In the genomic region with DNA sequence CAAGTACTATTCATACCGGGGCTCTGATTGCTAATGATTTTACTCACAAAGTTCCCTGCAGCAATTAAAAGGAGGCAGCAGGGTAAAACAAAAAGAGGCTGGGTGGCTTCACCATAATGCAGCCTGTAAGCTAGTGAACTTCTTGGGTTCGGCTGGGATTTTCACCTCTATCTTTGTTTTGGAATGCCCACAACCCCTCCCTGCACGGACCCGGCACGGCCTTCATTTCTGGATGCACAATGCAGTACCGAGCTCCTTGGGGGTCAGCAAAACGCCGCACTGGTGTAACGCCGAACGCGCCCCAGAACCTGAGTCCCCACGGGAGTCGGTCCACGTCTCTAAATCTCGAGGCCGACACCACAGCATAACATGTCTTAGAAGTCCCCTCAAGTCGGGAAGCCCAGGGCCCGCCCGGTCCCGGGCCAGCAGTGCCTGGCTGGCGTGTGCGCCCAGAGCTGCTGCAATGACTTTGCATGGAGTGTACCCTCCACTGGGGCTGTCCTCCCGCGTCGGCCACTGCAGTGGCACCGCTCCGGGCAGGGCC, we compare ENCODE assay signal across 8 cellular contexts. TPM values are rescaled to one million over a fixed set of nuclear protein-coding genes. Genes with fewer than 3 reads are reported as not detected.
DNase-seq lines count a peak whose midpoint lies in the region; ATAC-seq and TF ChIP-seq lines count a peak whose summit lies in the region.

No MANE protein-coding gene starts in this region.

- H3K4me1 ChIP-seq in HEK293 (ENCODE audit: control insufficient read depth, insufficient read depth, low read length), result peaks cover 12% of the 10 kb centered on the region
- H3K4me1 ChIP-seq in fibroblast of lung (ENCODE audit: control insufficient read depth, extremely low read depth, insufficient read depth, low read length), result peaks cover 14% of the 10 kb centered on the region

- H3K27me3 ChIP-seq in fibroblast of lung (ENCODE audit: control insufficient read depth, insufficient read depth, low read length), result no peaks in the 10 kb centered on the region

- no peaks in the 10 kb centered on the region for H4K20me1 ChIP-seq in fibroblast of lung (ENCODE audit: control insufficient read depth, extremely low read depth, insufficient read depth, low read length)

- H3K9ac ChIP-seq in fibroblast of lung (ENCODE audit: insufficient read depth, low read length), result peak overlapping the region; percentile 90

- H3K9me3 Mint-ChIP-seq in T-helper 1 cell treated with Interleukin-12 subunit alpha and Interleukin-12 subunit beta and Interleukin-4 antibody, amounts not matched to agents 30 μg/mL and 1 μg/mL, for 36 hours, result no peaks in the 10 kb centered on the region
- no peaks in the 10 kb centered on the region for H3K9me3 Mint-ChIP-seq in osteocyte (ENCODE audit: unreplicated experiment)

- no peak overlapping the region for H3K27ac Mint-ChIP-seq in T-helper 1 cell treated with Interleukin-12 subunit alpha and Interleukin-12 subunit beta and Interleukin-4 antibody, amounts not matched to agents 30 μg/mL and 1 μg/mL, for 36 hours
- H3K27ac Mint-ChIP-seq in osteocyte (ENCODE audit: unreplicated experiment), result peak overlapping the region; percentile 71

- H3K27ac ChIP-seq in HEK293 (ENCODE audit: extremely low read depth, low read depth, low read length) (peak overlapping the region; percentile 91; the same call in 1 of the 2 replicates), fibroblast of lung (ENCODE audit: insufficient read depth, low read length) (peak overlapping the region; percentile 63)

- no peak for TF ChIP-seq CTCF in HEK293 (tag by site-specific recombination; IDR thresholded peaks at IDR 0.05)
- no peak for TF ChIP-seq CTCF in fibroblast of lung (conservative IDR thresholded peaks at IDR 0.05 in 1 of 2, IDR thresholded peaks at IDR 0.05 in 1 of 2; ENCODE audit: low read depth in 1 of 2, low read length in 2 of 2)
- no peak for TF ChIP-seq CTCF in osteocyte (IDR thresholded peaks at IDR 0.05)

- H2AFZ ChIP-seq in fibroblast of lung (ENCODE audit: low read length), result no peak overlapping the region

- H3K4me2 ChIP-seq in fibroblast of lung (ENCODE audit: extremely low read depth, insufficient read depth, low read length), result peak overlapping the region; percentile 74

- CTCF ChIA-PET in HEK293 (lab: Yijun Ruan, JAX), result interaction anchor here (0.7 to 2.3 kb wide), 9 partner anchors 14 to 492 kb away, joined by 3 to 8 read pairs (median 3); no protein-coding TSS in a partner anchor

- H3K9me3 ChIP-seq in HEK293 (ENCODE audit: control insufficient read depth, insufficient read depth, low read depth, low read length) (no peaks in the 10 kb centered on the region), fibroblast of lung (ENCODE audit: control insufficient read depth, insufficient read depth, low read depth, low read length) (no peaks in the 10 kb centered on the region)

- DNase-seq in EH (ENCODE audit: low read depth) (peak; percentile 40), fibroblast of lung (ENCODE audit: low read depth in 2 of 2) (no peak), osteocyte (ENCODE audit: extremely low spot score, unreplicated experiment) (no peak), SIG-M5 (lab: John Stamatoyannopoulos, UW) (no peak), amniotic stem cell (lab: John Stamatoyannopoulos, UW) (no peak)

- POLR2A ChIA-PET in HEK293 (lab: Yijun Ruan, JAX), result interaction anchor here (0.7 to 1.2 kb wide), 4 partner anchors 35 to 105 kb away, joined by 3 to 4 read pairs (median 3); a partner anchor contains a TSS

- H3K4me3 Mint-ChIP-seq in T-helper 1 cell treated with Interleukin-12 subunit alpha and Interleukin-12 subunit beta and Interleukin-4 antibody, amounts not matched to agents 30 μg/mL and 1 μg/mL, for 36 hours, result peak overlapping the region; percentile 92
- peak overlapping the region; percentile 83 for H3K4me3 Mint-ChIP-seq in osteocyte (ENCODE audit: unreplicated experiment)

- H3K79me2 ChIP-seq in fibroblast of lung (ENCODE audit: control insufficient read depth, insufficient read depth, low read length), result peaks cover 31% of the 10 kb centered on the region

- H3K27me3 Mint-ChIP-seq in T-helper 1 cell treated with Interleukin-12 subunit alpha and Interleukin-12 subunit beta and Interleukin-4 antibody, amounts not matched to agents 30 μg/mL and 1 μg/mL, for 36 hours (ENCODE audit: low read depth), result peaks cover 4% of the 10 kb centered on the region
- H3K27me3 Mint-ChIP-seq in osteocyte (ENCODE audit: unreplicated experiment), result no peaks in the 10 kb centered on the region

- peaks cover 0 to 4% of the 10 kb centered on the region in 2 experiments; a peak in 1 of 3 replicates for H3K36me3 ChIP-seq in HEK293 (ENCODE audit: control insufficient read depth in 2 of 2, insufficient read depth in 1 of 2, low read length in 2 of 2)
- H3K36me3 ChIP-seq in fibroblast of lung (ENCODE audit: control insufficient read depth, insufficient read depth, low read length), result no peaks in the 10 kb centered on the region

- H3K36me3 Mint-ChIP-seq in T-helper 1 cell treated with Interleukin-12 subunit alpha and Interleukin-12 subunit beta and Interleukin-4 antibody, amounts not matched to agents 30 μg/mL and 1 μg/mL, for 36 hours (ENCODE audit: low read depth), result peaks cover 4% of the 10 kb centered on the region
- no peaks in the 10 kb centered on the region for H3K36me3 Mint-ChIP-seq in osteocyte (ENCODE audit: unreplicated experiment)

- ATAC-seq in HG03097 (IDR thresholded peaks at IDR 0.05; ENCODE audit: low FRiP score, unreplicated experiment), result no peak

- peaks cover 43% of the 10 kb centered on the region for H3K4me1 Mint-ChIP-seq in T-helper 1 cell treated with Interleukin-12 subunit alpha and Interleukin-12 subunit beta and Interleukin-4 antibody, amounts not matched to agents 30 μg/mL and 1 μg/mL, for 36 hours (ENCODE audit: low read depth)
- H3K4me1 Mint-ChIP-seq in osteocyte (ENCODE audit: unreplicated experiment), result peaks cover 38% of the 10 kb centered on the region

- peak overlapping the region; percentile 87 for H3K4me3 ChIP-seq in HEK293 (ENCODE audit: low read depth, low read length)
- peak overlapping the region; percentile 73 to 88 (median 80) for H3K4me3 ChIP-seq in fibroblast of lung (replicated peaks in 1 of 4; ENCODE audit: control extremely low read depth in 1 of 4, insufficient read depth in 1 of 4, low read depth in 3 of 4, low read length in 4 of 4)

TF ChIP-seq in HEK293, 187 proteins besides CTCF, POLR2A, EP300 and RAD21 (continues in another document):
- no peak for TF ChIP-seq ZNF292 (tag by site-specific recombination; IDR thresholded peaks at IDR 0.05; ENCODE audit: borderline replicate concordance, low read depth)
- no peak for TF ChIP-seq WT1 (tag by site-specific recombination; IDR thresholded peaks at IDR 0.05)
- TF ChIP-seq ZNF600 (tag by site-specific recombination; IDR thresholded peaks at IDR 0.05), result peak; percentile 79
- TF ChIP-seq, protein P1, sequence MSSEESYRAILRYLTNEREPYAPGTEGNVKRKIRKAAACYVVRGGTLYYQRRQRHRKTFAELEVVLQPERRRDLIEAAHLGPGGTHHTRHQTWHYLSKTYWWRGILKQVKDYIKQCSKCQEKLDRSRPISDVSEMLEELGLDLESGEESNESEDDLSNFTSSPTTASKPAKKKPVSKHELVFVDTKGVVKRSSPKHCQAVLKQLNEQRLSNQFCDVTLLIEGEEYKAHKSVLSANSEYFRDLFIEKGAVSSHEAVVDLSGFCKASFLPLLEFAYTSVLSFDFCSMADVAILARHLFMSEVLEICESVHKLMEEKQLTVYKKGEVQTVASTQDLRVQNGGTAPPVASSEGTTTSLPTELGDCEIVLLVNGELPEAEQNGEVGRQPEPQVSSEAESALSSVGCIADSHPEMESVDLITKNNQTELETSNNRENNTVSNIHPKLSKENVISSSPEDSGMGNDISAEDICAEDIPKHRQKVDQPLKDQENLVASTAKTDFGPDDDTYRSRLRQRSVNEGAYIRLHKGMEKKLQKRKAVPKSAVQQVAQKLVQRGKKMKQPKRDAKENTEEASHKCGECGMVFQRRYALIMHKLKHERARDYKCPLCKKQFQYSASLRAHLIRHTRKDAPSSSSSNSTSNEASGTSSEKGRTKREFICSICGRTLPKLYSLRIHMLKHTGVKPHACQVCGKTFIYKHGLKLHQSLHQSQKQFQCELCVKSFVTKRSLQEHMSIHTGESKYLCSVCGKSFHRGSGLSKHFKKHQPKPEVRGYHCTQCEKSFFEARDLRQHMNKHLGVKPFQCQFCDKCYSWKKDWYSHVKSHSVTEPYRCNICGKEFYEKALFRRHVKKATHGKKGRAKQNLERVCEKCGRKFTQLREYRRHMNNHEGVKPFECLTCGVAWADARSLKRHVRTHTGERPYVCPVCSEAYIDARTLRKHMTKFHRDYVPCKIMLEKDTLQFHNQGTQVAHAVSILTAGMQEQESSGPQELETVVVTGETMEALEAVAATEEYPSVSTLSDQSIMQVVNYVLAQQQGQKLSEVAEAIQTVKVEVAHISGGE (tag by site-specific recombination; conservative IDR thresholded peaks at IDR 0.05; ENCODE audit: low read depth), result peak; percentile 93
- TF ChIP-seq ZNF112 (tag by site-specific recombination; IDR thresholded peaks at IDR 0.05), result no peak
- no peak for TF ChIP-seq KLF8 (tag by site-specific recombination; IDR thresholded peaks at IDR 0.05)
- peak; percentile 61; the same call in 1 of the 2 replicates for TF ChIP-seq GLIS2 (tag by site-specific recombination; IDR thresholded peaks at IDR 0.05)
- TF ChIP-seq ZBTB20 (tag by site-specific recombination; IDR thresholded peaks at IDR 0.05), result peak; percentile 63; the same call in 1 of the 2 replicates
- TF ChIP-seq ZNF335 (tag by site-specific recombination; conservative IDR thresholded peaks at IDR 0.05), result peak; percentile 78
- TF ChIP-seq ZBTB8A (tag by site-specific recombination; IDR thresholded peaks at IDR 0.05), result peak; percentile 55; the same call in 1 of the 2 replicates

RNA-seq across cellular contexts. Expression of a gene that starts 0.8 kb away (rescaled TPM):
- total RNA-seq in fibroblast of lung (9.2 and 12.4 TPM in 2 replicates), osteocyte (30.7 and 32.4 TPM in 2 replicates)
- 10.8 and 11.5 TPM in 2 replicates for polyA plus RNA-seq in fibroblast of lung
- 10.2 and 13.1 TPM in 2 replicates for polyA plus RNA-seq in fibroblast of lung (2012)
- 119 and 153 TPM in 2 replicates for polyA minus RNA-seq in fibroblast of lung (ENCODE audit: low replicate concordance)

RNA-seq across cellular contexts. Expression of a gene that starts 15.2 kb away (rescaled TPM):
- not detected in 2 replicates for total RNA-seq in fibroblast of lung
- not detected in 2 replicates for polyA plus RNA-seq in fibroblast of lung
- polyA plus RNA-seq in fibroblast of lung (2012), result not detected in 2 replicates
- polyA minus RNA-seq in fibroblast of lung (ENCODE audit: low replicate concordance), result not detected in 2 replicates
- not detected in 2 replicates for total RNA-seq in osteocyte

RNA-seq across cellular contexts. Expression of a gene that starts 49.0 kb away (rescaled TPM):
- total RNA-seq in fibroblast of lung (3.9 and 5.1 TPM in 2 replicates), osteocyte (14.5 and 17.5 TPM in 2 replicates)
- polyA plus RNA-seq in fibroblast of lung, result 0.94 and 1.7 TPM in 2 replicates
- 2.8 TPM in 2 replicates for polyA plus RNA-seq in fibroblast of lung (2012)
- 2.4 and 3.9 TPM in 2 replicates for polyA minus RNA-seq in fibroblast of lung (ENCODE audit: low replicate concordance)
